Comparison of ENCODE assay signal across 10 cellular contexts in genomic region chr6:2028457-2029038, GRCh38.
A peak's percentile ranks its signal among the peaks of the same experiment; 100 is the strongest.
DNase-seq lines count a peak whose midpoint lies in the region; ATAC-seq, FAIRE-seq and TF ChIP-seq lines count a peak whose summit lies in the region.
"Had no signal": no experiment of that assay in that cellular context is flagged by ENCODE, and none has a peak within 500 bp of the region (broad histone marks: within the 10 kb centered on the region; RNA-seq: fewer than 3 reads in every experiment).

No MANE protein-coding gene starts in this region.

- H4K20me1 ChIP-seq in PC-9 (ENCODE audit: insufficient read depth) = no peaks in the 10 kb centered on the region

- CTCF ChIA-PET in PC-9 (lab: Charles Lee) = no interaction called here

- H3K79me2 ChIP-seq in PC-9 (ENCODE audit: low read depth) = no peaks in the 10 kb centered on the region
- H3K79me2 ChIP-seq: parathyroid adenoma had no signal

- intact Hi-C loops in PC-9 (cut with micrococcal nuclease; ENCODE audit: unreplicated experiment) = loop anchor here (10.0 kb wide), 1 partner anchor 424 kb away; the partner anchor contains the start of gene FOXC1
- intact Hi-C loops in lower leg skin (cut with DNase I; ENCODE audit: low total_unique reads) = no loop called here
- intact Hi-C loops in kidney (cut with DNase I) = no loop called here

- H3K9me3 Mint-ChIP-seq in stimulated activated naive CD8-positive, alpha-beta T cell treated with anti-CD3 and anti-CD28 coated beads, Interleukin-15, amount 100 ng/mL, for 72 hours = no peaks in the 10 kb centered on the region
- H3K9me3 Mint-ChIP-seq in T-helper 2 cell treated with Interferon-gamma antibody and Interleukin-4, amounts not matched to agents 5 μg/mL and 100 μg/mL, for 36 hours = no peaks in the 10 kb centered on the region

- no peak overlapping the region for H3K4me3 Mint-ChIP-seq in stimulated activated naive CD8-positive, alpha-beta T cell treated with anti-CD3 and anti-CD28 coated beads, Interleukin-15, amount 100 ng/mL, for 72 hours
- H3K4me3 Mint-ChIP-seq in T-helper 2 cell treated with Interferon-gamma antibody and Interleukin-4, amounts not matched to agents 5 μg/mL and 100 μg/mL, for 36 hours = no peak overlapping the region

- H3K27ac ChIP-seq in PC-9 (peak overlapping the region; percentile 60), kidney (ENCODE audit: low read depth in 2 of 2, low read length in 2 of 2) (no peak overlapping the region)
- H3K27ac ChIP-seq: parathyroid adenoma had no signal

- no peaks in the 10 kb centered on the region for H3K27me3 Mint-ChIP-seq in stimulated activated naive CD8-positive, alpha-beta T cell treated with anti-CD3 and anti-CD28 coated beads, Interleukin-15, amount 100 ng/mL, for 72 hours
- peaks cover 6% of the 10 kb centered on the region for H3K27me3 Mint-ChIP-seq in T-helper 2 cell treated with Interferon-gamma antibody and Interleukin-4, amounts not matched to agents 5 μg/mL and 100 μg/mL, for 36 hours (ENCODE audit: low read depth)

- H3K27ac Mint-ChIP-seq in stimulated activated naive CD8-positive, alpha-beta T cell treated with anti-CD3 and anti-CD28 coated beads, Interleukin-15, amount 100 ng/mL, for 72 hours = peak overlapping the region in 1 of 2 donors; percentile 52
- no peak overlapping the region for H3K27ac Mint-ChIP-seq in T-helper 2 cell treated with Interferon-gamma antibody and Interleukin-4, amounts not matched to agents 5 μg/mL and 100 μg/mL, for 36 hours

- TF ChIP-seq POLR2A in lower leg skin (IDR thresholded peaks at IDR 0.05) = no peak

- DNase-seq in AML-193 (lab: John Stamatoyannopoulos, UW) (peak; percentile 70 to 85), GM19240 (ENCODE audit: insufficient read length, low spot score) (peak; percentile 1), PC-9 (peak in 1 of 2 experiments; percentile 78), lower leg skin (ENCODE audit: low spot score in 2 of 2) (no peak), kidney (no peak)
- DNase-seq in Jurkat, Clone E6-1 (ENCODE audit: low read depth, low spot score) = peak; percentile 63
- DNase-seq in stimulated activated naive CD8-positive, alpha-beta T cell treated with anti-CD3 and anti-CD28 coated beads, Interleukin-15, amount 100 ng/mL, for 72 hours = no peak
- DNase-seq in T-helper 2 cell treated with Interferon-gamma antibody and Interleukin-4, amounts not matched to agents 5 μg/mL and 100 μg/mL, for 36 hours (ENCODE audit: low spot score) = no peak
- DNase-seq: activated naive CD4-positive, alpha-beta T cell had no signal

- no peak for FAIRE-seq in kidney (lab: Jason Lieb, UNC)

- H3K4me3 ChIP-seq in Jurkat, Clone E6-1 (ENCODE audit: low read length) = no peak overlapping the region
- H3K4me3 ChIP-seq in PC-9 (no peak overlapping the region), lower leg skin (ENCODE audit: low read depth, poor library complexity, severe bottlenecking) (no peak overlapping the region), kidney (ENCODE audit: low read length in 2 of 2) (no peak overlapping the region)

- no peak for ATAC-seq in stimulated activated naive CD8-positive, alpha-beta T cell treated with anti-CD3 and anti-CD28 coated beads, Interleukin-15, amount 100 ng/mL, for 72 hours

- H3K4me1 ChIP-seq in PC-9 (replicated peaks; ENCODE audit: insufficient read depth) (peaks cover 30% of the 10 kb centered on the region), kidney (ENCODE audit: control insufficient read depth in 1 of 2, insufficient read depth in 1 of 2, low read depth in 1 of 2, low read length in 2 of 2) (no peaks in the 10 kb centered on the region)
- H3K4me1 ChIP-seq: parathyroid adenoma had no signal

- POLR2A ChIA-PET in PC-9 (lab: Charles Lee; ENCODE audit: unreplicated experiment) = interaction anchor here (0.7 kb wide), 2 partner anchors 202 to 401 kb away, joined by 5 to 6 read pairs; no protein-coding TSS in a partner anchor

- TF ChIP-seq CTCF in PC-9 (conservative IDR thresholded peaks at IDR 0.05) (no peak), lower leg skin (IDR thresholded peaks at IDR 0.05) (no peak), kidney (IDR thresholded peaks at IDR 0.05; ENCODE audit: borderline replicate concordance, extremely low read depth, insufficient read depth) (no peak)

- H3K9me3 ChIP-seq in PC-9 (ENCODE audit: insufficient read depth, low read depth) = no peaks in the 10 kb centered on the region
- H3K9me3 ChIP-seq in kidney (ENCODE audit: control insufficient read depth in 1 of 2, low read length in 2 of 2) = no peaks in the 10 kb centered on the region

- no peak overlapping the region for H2AFZ ChIP-seq in PC-9
- H2AFZ ChIP-seq: parathyroid adenoma had no signal

- no peak overlapping the region for H3K9ac ChIP-seq in kidney (ENCODE audit: low read length in 2 of 2)
- H3K9ac ChIP-seq: parathyroid adenoma had no signal

- 34 to 37% methylated on average over 6 of the region's 6 CpGs for WGBS in lower leg skin, 2 donors

- no peaks in the 10 kb centered on the region for H3K36me3 Mint-ChIP-seq in T-helper 2 cell treated with Interferon-gamma antibody and Interleukin-4, amounts not matched to agents 5 μg/mL and 100 μg/mL, for 36 hours (ENCODE audit: low read depth)

- H3K36me3 ChIP-seq in PC-9 (ENCODE audit: low read depth) = no peaks in the 10 kb centered on the region
- no peaks in the 10 kb centered on the region for H3K36me3 ChIP-seq in kidney (ENCODE audit: control insufficient read depth in 1 of 2, insufficient read depth in 2 of 2, low read length in 2 of 2)

- H3K27me3 ChIP-seq in PC-9 (ENCODE audit: insufficient read depth, low read depth) = no peaks in the 10 kb centered on the region

- BruUV-seq in PC-9 (replicated peaks; lab: Mats Ljungman, UMichigan) = no TSS peak

- H3K9me2 ChIP-seq in PC-9 (ENCODE audit: insufficient read depth) = no peaks in the 10 kb centered on the region

- peaks cover 20% of the 10 kb centered on the region for H3K4me1 Mint-ChIP-seq in stimulated activated naive CD8-positive, alpha-beta T cell treated with anti-CD3 and anti-CD28 coated beads, Interleukin-15, amount 100 ng/mL, for 72 hours
- H3K4me1 Mint-ChIP-seq in T-helper 2 cell treated with Interferon-gamma antibody and Interleukin-4, amounts not matched to agents 5 μg/mL and 100 μg/mL, for 36 hours (ENCODE audit: low read depth) = peaks cover 12% of the 10 kb centered on the region

- peak overlapping the region; percentile 59 for H3K4me2 ChIP-seq in PC-9

- H3F3A ChIP-seq in PC-9 (ENCODE audit: insufficient read depth, low read depth) = peaks cover 18% of the 10 kb centered on the region

Comparison
In these comparisons a context has a peak if more than half of its experiments do, and no peak if none do; other contexts are left out.
1. DNase-seq: peak in AML-193 (2 of 2), GM19240 (single experiment) and Jurkat, Clone E6-1 (single experiment); none in lower leg skin (0 of 2), stimulated activated naive CD8-positive, alpha-beta T cell treated with anti-CD3 and anti-CD28 coated beads, Interleukin-15, amount 100 ng/mL, for 72 hours (0 of 2), kidney (single experiment) and T-helper 2 cell treated with Interferon-gamma antibody and Interleukin-4, amounts not matched to agents 5 μg/mL and 100 μg/mL, for 36 hours (single experiment).